17 cellular contexts compared by ENCODE assay signal in genomic region chr14:59438148-59438766, GRCh38. TPM values are rescaled to one million over a fixed set of nuclear protein-coding genes. Genes with fewer than 3 reads are reported as not detected.
DNase-seq lines count a peak whose midpoint lies in the region; ATAC-seq and TF ChIP-seq lines count a peak whose summit lies in the region.
"Had no signal": no experiment of that assay in that cellular context is flagged by ENCODE, and none has a peak within 500 bp of the region (broad histone marks: within the 10 kb centered on the region; RNA-seq: fewer than 3 reads in every experiment).

No MANE protein-coding gene starts in this region.

- H3K27ac ChIP-seq in breast epithelium, result no peak overlapping the region
- no peak overlapping the region for H3K27ac ChIP-seq in smooth muscle cell (ENCODE audit: low read depth)
- H3K27ac ChIP-seq in vagina, result no peak overlapping the region
- H3K27ac ChIP-seq: KMS-11, neural progenitor cell had no signal

- H3F3A ChIP-seq in smooth muscle cell (ENCODE audit: low read depth), result no peaks in the 10 kb centered on the region

- intact Hi-C loops in MCF 10A (cut with micrococcal nuclease) (loop anchor here (2.0 kb wide), 1 partner anchor 249 kb away; the partner anchor contains the start of gene DAAM1), breast epithelium (cut with DNase I; ENCODE audit: low total_unique reads) (no loop called here), vagina (cut with DNase I) (no loop called here)

- H3K36me3 Mint-ChIP-seq in MCF 10A (ENCODE audit: insufficient read depth, unreplicated experiment), result peaks cover 5% of the 10 kb centered on the region
- no peaks in the 10 kb centered on the region for H3K36me3 Mint-ChIP-seq in naive thymus-derived CD8-positive, alpha-beta T cell
- H3K36me3 Mint-ChIP-seq: neural progenitor cell had no signal

- no peak for TF ChIP-seq CTCF in MCF 10A (IDR thresholded peaks at IDR 0.05; ENCODE audit: unreplicated experiment)
- TF ChIP-seq CTCF in breast epithelium (IDR thresholded peaks at IDR 0.05), result no peak
- no peak for TF ChIP-seq CTCF in smooth muscle cell (IDR thresholded peaks at IDR 0.05; ENCODE audit: borderline replicate concordance, insufficient read depth, poor library complexity, severe bottlenecking)
- no peak for TF ChIP-seq CTCF in vagina (IDR thresholded peaks at IDR 0.05)
- no peak for TF ChIP-seq CTCF in BE2C (IDR thresholded peaks at IDR 0.05; ENCODE audit: low read depth, low read length)

- peak overlapping the region; percentile 29 for H3K4me2 ChIP-seq in smooth muscle cell
- H3K4me2 ChIP-seq: KMS-11, neural progenitor cell had no signal

- POLR2A ChIA-PET in MCF 10A (lab: Yijun Ruan, JAX), result interaction anchor here (0.6 to 1.9 kb wide), 7 partner anchors 32 to 250 kb away, joined by 3 to 7 read pairs (median 4); partner anchors contain the start of genes JKAMP and L3HYPDH
- POLR2A ChIA-PET in naive thymus-derived CD8-positive, alpha-beta T cell (lab: Charles Lee), result no interaction called here

- peak; percentile 76 for DNase-seq in MCF 10A (ENCODE audit: unreplicated experiment)
- no peak for DNase-seq in breast epithelium (ENCODE audit: low spot score in 2 of 2)
- DNase-seq in fibroblast of gingiva (ENCODE audit: low read depth), result peak; percentile 72
- DNase-seq in smooth muscle cell (lab: John Stamatoyannopoulos, UW; ENCODE audit: unreplicated experiment), result no peak
- DNase-seq in vagina (ENCODE audit: extremely low spot score in 2 of 2), result no peak
- no peak for DNase-seq in naive thymus-derived CD8-positive, alpha-beta T cell
- DNase-seq in BE2C, result no peak
- DNase-seq: ACHN; activated CD4-positive, alpha-beta memory T cell treated with anti-CD3 and anti-CD28 coated beads, Interleukin-2, amount 10 ng/mL, durations not matched to agents 7 days and 5 days; activated effector memory CD4-positive, alpha-beta T cell treated with Interleukin-2 at 50 U/mL for 16 hours; central memory CD4-positive, alpha-beta T cell; DMS153; stimulated activated CD4-positive, alpha-beta T cell treated with anti-CD3 and anti-CD28 coated beads, Interleukin-12 subunit alpha, Interleukin-12 subunit beta, amount 100 ng/mL, for 4 hours; T-helper 17 cell had no signal

- H3K4me3 ChIP-seq in breast epithelium (no peak overlapping the region), smooth muscle cell (no peak overlapping the region), vagina (no peak overlapping the region), BE2C (ENCODE audit: low read depth, low read length) (no peak overlapping the region)
- H3K4me3 ChIP-seq: neural progenitor cell had no signal

- H3K9me3 ChIP-seq in breast epithelium (no peaks in the 10 kb centered on the region), smooth muscle cell (replicated peaks; ENCODE audit: low read depth) (no peaks in the 10 kb centered on the region), vagina (no peaks in the 10 kb centered on the region), BE2C (no peaks in the 10 kb centered on the region)

- peak overlapping the region; percentile 57 for H3K27ac Mint-ChIP-seq in MCF 10A (ENCODE audit: low read depth, unreplicated experiment)
- H3K27ac Mint-ChIP-seq in naive thymus-derived CD8-positive, alpha-beta T cell, result no peak overlapping the region
- H3K27ac Mint-ChIP-seq: activated CD4-positive, alpha-beta memory T cell treated with anti-CD3 and anti-CD28 coated beads, Interleukin-2, amount 10 ng/mL, durations not matched to agents 7 days and 5 days; neural progenitor cell; T-helper 17 cell had no signal

- 42% methylated on average over 1 of the region's 1 CpG for WGBS in smooth muscle cell (ENCODE audit: low lambda C conversion rate)

- no peak overlapping the region for H3K4me3 Mint-ChIP-seq in MCF 10A (ENCODE audit: unreplicated experiment)
- no peak overlapping the region for H3K4me3 Mint-ChIP-seq in naive thymus-derived CD8-positive, alpha-beta T cell
- H3K4me3 Mint-ChIP-seq: activated CD4-positive, alpha-beta memory T cell treated with anti-CD3 and anti-CD28 coated beads, Interleukin-2, amount 10 ng/mL, durations not matched to agents 7 days and 5 days; neural progenitor cell; T-helper 17 cell had no signal

- H3K4me1 Mint-ChIP-seq in MCF 10A (ENCODE audit: insufficient read depth, unreplicated experiment), result peaks cover 15% of the 10 kb centered on the region
- no peaks in the 10 kb centered on the region for H3K4me1 Mint-ChIP-seq in naive thymus-derived CD8-positive, alpha-beta T cell
- H3K4me1 Mint-ChIP-seq: activated CD4-positive, alpha-beta memory T cell treated with anti-CD3 and anti-CD28 coated beads, Interleukin-2, amount 10 ng/mL, durations not matched to agents 7 days and 5 days had no signal

- H3K79me2 ChIP-seq in smooth muscle cell (ENCODE audit: low read depth), result no peaks in the 10 kb centered on the region

- CTCF ChIA-PET in MCF 10A (lab: Yijun Ruan, JAX), result interaction anchor here (1.2 to 1.3 kb wide), 2 partner anchors 310 to 312 kb away, joined by 4 read pairs; no protein-coding TSS in a partner anchor

- no peaks in the 10 kb centered on the region for H3K9me3 Mint-ChIP-seq in MCF 10A (ENCODE audit: unreplicated experiment)
- no peaks in the 10 kb centered on the region for H3K9me3 Mint-ChIP-seq in naive thymus-derived CD8-positive, alpha-beta T cell
- H3K9me3 Mint-ChIP-seq: activated CD4-positive, alpha-beta memory T cell treated with anti-CD3 and anti-CD28 coated beads, Interleukin-2, amount 10 ng/mL, durations not matched to agents 7 days and 5 days; neural progenitor cell had no signal

- H3K36me3 ChIP-seq in breast epithelium (no peaks in the 10 kb centered on the region), smooth muscle cell (ENCODE audit: low read depth) (no peaks in the 10 kb centered on the region), vagina (no peaks in the 10 kb centered on the region), BE2C (no peaks in the 10 kb centered on the region)
- H3K36me3 ChIP-seq: neural progenitor cell had no signal

- H3K27me3 ChIP-seq in breast epithelium (no peaks in the 10 kb centered on the region), smooth muscle cell (ENCODE audit: low read depth) (no peaks in the 10 kb centered on the region), vagina (no peaks in the 10 kb centered on the region), BE2C (no peaks in the 10 kb centered on the region)
- H3K27me3 ChIP-seq: neural progenitor cell had no signal

- ATAC-seq in SK-N-SH treated with all-trans-retinoic acid at 6 μM for 48 hours, result no peak
- ATAC-seq in naive thymus-derived CD8-positive, alpha-beta T cell, result no peak
- ATAC-seq: T-helper 17 cell had no signal

- no peaks in the 10 kb centered on the region for H3K27me3 Mint-ChIP-seq in MCF 10A (ENCODE audit: insufficient read depth, unreplicated experiment)
- peaks cover 0 to 2% (median 1%) of the 10 kb centered on the region in 5 donors for H3K27me3 Mint-ChIP-seq in naive thymus-derived CD8-positive, alpha-beta T cell
- H3K27me3 Mint-ChIP-seq: activated CD4-positive, alpha-beta memory T cell treated with anti-CD3 and anti-CD28 coated beads, Interleukin-2, amount 10 ng/mL, durations not matched to agents 7 days and 5 days; T-helper 17 cell had no signal

- no peaks in the 10 kb centered on the region for H4K20me1 ChIP-seq in smooth muscle cell (ENCODE audit: low read depth)

- BruUV-seq in MCF 10A (replicated peaks; lab: Mats Ljungman, UMichigan), result no TSS peak

- H3K4me1 ChIP-seq in breast epithelium (no peaks in the 10 kb centered on the region), smooth muscle cell (ENCODE audit: low read depth) (no peaks in the 10 kb centered on the region), vagina (peaks cover 12% of the 10 kb centered on the region), BE2C (no peaks in the 10 kb centered on the region)
- H3K4me1 ChIP-seq: neural progenitor cell had no signal

- TF ChIP-seq POLR2A in breast epithelium (IDR thresholded peaks at IDR 0.05) (no peak), vagina (IDR thresholded peaks at IDR 0.05) (no peak)

- H2AFZ ChIP-seq in smooth muscle cell (ENCODE audit: low read depth), result no peak overlapping the region
- H2AFZ ChIP-seq: neural progenitor cell had no signal

- H3K9ac ChIP-seq in smooth muscle cell (ENCODE audit: low read depth), result no peak overlapping the region
- H3K9ac ChIP-seq: KMS-11, neural progenitor cell had no signal

TF ChIP-seq in SK-N-SH treated with all-trans-retinoic acid at 6 μM for 48 hours, 23 proteins besides CTCF, POLR2A, EP300 and RAD21:
- TF ChIP-seq ZC3H10 (CRISPR knock-in tag; IDR thresholded peaks at IDR 0.05) (no peak), ZFP3 (CRISPR knock-in tag; IDR thresholded peaks at IDR 0.05) (peak; percentile 59; the same call in 1 of the 2 replicates)

RNA-seq across cellular contexts. Expression of gene GPR135, which starts 26.9 kb away (rescaled TPM):
- total RNA-seq in MCF 10A (2022), result 7.6 and 7.7 TPM in 2 replicates
- 1 to 10 TPM; 4.4 to 5.9 (median 5.1) TPM for total RNA-seq in breast epithelium
- total RNA-seq in smooth muscle cell, result 2.1 and 3.1 TPM in 2 replicates
- 0.40 and 1.1 TPM in 2 replicates for polyA plus RNA-seq in smooth muscle cell
- 6.4 TPM for total RNA-seq in vagina
- 1 to 10 TPM; 1.7 to 2.0 TPM for total RNA-seq in naive thymus-derived CD8-positive, alpha-beta T cell
- under 1 TPM in 1 of 3 donors, not detected in 2; 0.16 TPM for polyA plus RNA-seq in naive thymus-derived CD8-positive, alpha-beta T cell
- 2.6 TPM for polyA plus RNA-seq in BE2C (2012; ENCODE audit: insufficient read depth, insufficient read length, low read depth)

RNA-seq across cellular contexts. Expression of gene L3HYPDH, which starts 46.0 kb away (rescaled TPM):
- 32.5 and 35.0 TPM in 2 replicates for total RNA-seq in MCF 10A (2022)
- 10 to 100 TPM; 56.5 to 74.4 (median 70.9) TPM for total RNA-seq in breast epithelium
- total RNA-seq in smooth muscle cell, result 33.5 and 45.8 TPM in 2 replicates
- polyA plus RNA-seq in smooth muscle cell, result 27.7 and 33.7 TPM in 2 replicates
- 103 TPM for total RNA-seq in vagina
- total RNA-seq in naive thymus-derived CD8-positive, alpha-beta T cell, result 10 to 100 TPM; 41.5 to 44.4 TPM
- 1 to 10 TPM; 1.8 to 2.5 (median 2.4) TPM for polyA plus RNA-seq in naive thymus-derived CD8-positive, alpha-beta T cell
- polyA plus RNA-seq in BE2C (2012; ENCODE audit: insufficient read depth, insufficient read length, low read depth), result 6.9 TPM

RNA-seq across cellular contexts. Expression of gene JKAMP, which starts 46.1 kb away (rescaled TPM):
- 29.7 and 35.8 TPM in 2 replicates for total RNA-seq in MCF 10A (2022)
- total RNA-seq in breast epithelium, result 10 to 100 TPM; 53.4 to 74.8 (median 64.8) TPM
- total RNA-seq in smooth muscle cell, result 141 and 147 TPM in 2 replicates
- 72.3 and 81.2 TPM in 2 replicates for polyA plus RNA-seq in smooth muscle cell
- total RNA-seq in vagina, result 45.9 TPM
- total RNA-seq in naive thymus-derived CD8-positive, alpha-beta T cell, result 10 to 100 TPM; 21.9 to 26.2 TPM
- 10 to 100 TPM; 45.3 to 48.8 (median 46.0) TPM for polyA plus RNA-seq in naive thymus-derived CD8-positive, alpha-beta T cell
- 63.6 TPM for polyA plus RNA-seq in BE2C (2012; ENCODE audit: insufficient read depth, insufficient read length, low read depth)

Comparison
In these comparisons a context has a peak if more than half of its experiments do, and no peak if none do; other contexts are left out.
1. DNase-seq: peak in MCF 10A (single experiment) and fibroblast of gingiva (single experiment); none in breast epithelium (0 of 2), smooth muscle cell (single experiment), vagina (0 of 2), naive thymus-derived CD8-positive, alpha-beta T cell (0 of 10) and BE2C (single experiment).